ENCODE assay signal across 1 cellular context in the genomic region with DNA sequence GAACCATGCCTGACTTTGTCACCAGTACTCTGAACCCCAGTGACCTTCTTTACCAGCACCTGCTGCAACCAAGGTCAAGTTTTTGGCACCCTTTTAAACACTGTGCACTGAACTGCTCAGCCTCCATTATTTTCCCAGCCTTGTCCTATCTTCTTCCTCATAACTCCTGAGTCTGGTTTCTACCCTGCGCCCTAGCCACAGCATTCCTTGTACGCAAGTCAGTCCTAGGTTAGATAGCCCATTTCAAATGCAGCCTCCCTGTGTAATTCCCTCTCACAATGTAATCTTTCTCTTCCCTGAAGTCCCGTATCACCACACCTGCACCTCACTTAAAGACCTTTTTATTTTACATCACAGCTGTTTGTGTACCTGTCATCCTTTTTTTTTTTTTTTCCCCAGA.
TF ChIP-seq lines count a peak whose summit lies in the region.

No MANE protein-coding gene starts in this region.

TF ChIP-seq in SK-N-SH, 30 proteins besides CTCF, POLR2A, EP300 and RAD21:
- TF ChIP-seq TAF1 (IDR thresholded peaks at IDR 0.05; ENCODE audit: borderline replicate concordance, low read depth, low read length) (no peak), MXI1 (IDR thresholded peaks at IDR 0.05; ENCODE audit: low read depth, low read length) (no peak), SMC3 (IDR thresholded peaks at IDR 0.05; ENCODE audit: low read depth, low read length) (no peak), SIN3A (IDR thresholded peaks at IDR 0.05; ENCODE audit: borderline replicate concordance, low read depth, low read length) (no peak), YY1 (IDR thresholded peaks at IDR 0.05; ENCODE audit: low read depth) (no peak), GATA2 (CRISPR knock-in tag; IDR thresholded peaks at IDR 0.05) (no peak), EZH2phosphoT487 (IDR thresholded peaks at IDR 0.05; ENCODE audit: borderline replicate concordance, low read depth) (no peak), RXRA (IDR thresholded peaks at IDR 0.05; ENCODE audit: borderline replicate concordance, low read depth) (no peak), GABPA (IDR thresholded peaks at IDR 0.05; ENCODE audit: low read depth) (no peak)
- TF ChIP-seq, protein P1, sequence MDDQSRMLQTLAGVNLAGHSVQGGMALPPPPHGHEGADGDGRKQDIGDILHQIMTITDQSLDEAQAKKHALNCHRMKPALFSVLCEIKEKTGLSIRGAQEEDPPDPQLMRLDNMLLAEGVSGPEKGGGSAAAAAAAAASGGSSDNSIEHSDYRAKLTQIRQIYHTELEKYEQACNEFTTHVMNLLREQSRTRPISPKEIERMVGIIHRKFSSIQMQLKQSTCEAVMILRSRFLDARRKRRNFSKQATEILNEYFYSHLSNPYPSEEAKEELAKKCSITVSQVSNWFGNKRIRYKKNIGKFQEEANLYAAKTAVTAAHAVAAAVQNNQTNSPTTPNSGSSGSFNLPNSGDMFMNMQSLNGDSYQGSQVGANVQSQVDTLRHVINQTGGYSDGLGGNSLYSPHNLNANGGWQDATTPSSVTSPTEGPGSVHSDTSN (IDR thresholded peaks at IDR 0.05) = no peak
- TF ChIP-seq, protein P2, sequence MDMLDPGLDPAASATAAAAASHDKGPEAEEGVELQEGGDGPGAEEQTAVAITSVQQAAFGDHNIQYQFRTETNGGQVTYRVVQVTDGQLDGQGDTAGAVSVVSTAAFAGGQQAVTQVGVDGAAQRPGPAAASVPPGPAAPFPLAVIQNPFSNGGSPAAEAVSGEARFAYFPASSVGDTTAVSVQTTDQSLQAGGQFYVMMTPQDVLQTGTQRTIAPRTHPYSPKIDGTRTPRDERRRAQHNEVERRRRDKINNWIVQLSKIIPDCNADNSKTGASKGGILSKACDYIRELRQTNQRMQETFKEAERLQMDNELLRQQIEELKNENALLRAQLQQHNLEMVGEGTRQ (IDR thresholded peaks at IDR 0.05; ENCODE audit: borderline replicate concordance, low read depth, low read length) = no peak
- TF ChIP-seq, protein P3, sequence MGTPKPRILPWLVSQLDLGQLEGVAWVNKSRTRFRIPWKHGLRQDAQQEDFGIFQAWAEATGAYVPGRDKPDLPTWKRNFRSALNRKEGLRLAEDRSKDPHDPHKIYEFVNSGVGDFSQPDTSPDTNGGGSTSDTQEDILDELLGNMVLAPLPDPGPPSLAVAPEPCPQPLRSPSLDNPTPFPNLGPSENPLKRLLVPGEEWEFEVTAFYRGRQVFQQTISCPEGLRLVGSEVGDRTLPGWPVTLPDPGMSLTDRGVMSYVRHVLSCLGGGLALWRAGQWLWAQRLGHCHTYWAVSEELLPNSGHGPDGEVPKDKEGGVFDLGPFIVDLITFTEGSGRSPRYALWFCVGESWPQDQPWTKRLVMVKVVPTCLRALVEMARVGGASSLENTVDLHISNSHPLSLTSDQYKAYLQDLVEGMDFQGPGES (IDR thresholded peaks at IDR 0.05; ENCODE audit: low read depth, low read length) = no peak
- TF ChIP-seq, protein P4, sequence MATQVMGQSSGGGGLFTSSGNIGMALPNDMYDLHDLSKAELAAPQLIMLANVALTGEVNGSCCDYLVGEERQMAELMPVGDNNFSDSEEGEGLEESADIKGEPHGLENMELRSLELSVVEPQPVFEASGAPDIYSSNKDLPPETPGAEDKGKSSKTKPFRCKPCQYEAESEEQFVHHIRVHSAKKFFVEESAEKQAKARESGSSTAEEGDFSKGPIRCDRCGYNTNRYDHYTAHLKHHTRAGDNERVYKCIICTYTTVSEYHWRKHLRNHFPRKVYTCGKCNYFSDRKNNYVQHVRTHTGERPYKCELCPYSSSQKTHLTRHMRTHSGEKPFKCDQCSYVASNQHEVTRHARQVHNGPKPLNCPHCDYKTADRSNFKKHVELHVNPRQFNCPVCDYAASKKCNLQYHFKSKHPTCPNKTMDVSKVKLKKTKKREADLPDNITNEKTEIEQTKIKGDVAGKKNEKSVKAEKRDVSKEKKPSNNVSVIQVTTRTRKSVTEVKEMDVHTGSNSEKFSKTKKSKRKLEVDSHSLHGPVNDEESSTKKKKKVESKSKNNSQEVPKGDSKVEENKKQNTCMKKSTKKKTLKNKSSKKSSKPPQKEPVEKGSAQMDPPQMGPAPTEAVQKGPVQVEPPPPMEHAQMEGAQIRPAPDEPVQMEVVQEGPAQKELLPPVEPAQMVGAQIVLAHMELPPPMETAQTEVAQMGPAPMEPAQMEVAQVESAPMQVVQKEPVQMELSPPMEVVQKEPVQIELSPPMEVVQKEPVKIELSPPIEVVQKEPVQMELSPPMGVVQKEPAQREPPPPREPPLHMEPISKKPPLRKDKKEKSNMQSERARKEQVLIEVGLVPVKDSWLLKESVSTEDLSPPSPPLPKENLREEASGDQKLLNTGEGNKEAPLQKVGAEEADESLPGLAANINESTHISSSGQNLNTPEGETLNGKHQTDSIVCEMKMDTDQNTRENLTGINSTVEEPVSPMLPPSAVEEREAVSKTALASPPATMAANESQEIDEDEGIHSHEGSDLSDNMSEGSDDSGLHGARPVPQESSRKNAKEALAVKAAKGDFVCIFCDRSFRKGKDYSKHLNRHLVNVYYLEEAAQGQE (IDR thresholded peaks at IDR 0.05; ENCODE audit: low read depth, low read length) = no peak
